In the genomic region with DNA sequence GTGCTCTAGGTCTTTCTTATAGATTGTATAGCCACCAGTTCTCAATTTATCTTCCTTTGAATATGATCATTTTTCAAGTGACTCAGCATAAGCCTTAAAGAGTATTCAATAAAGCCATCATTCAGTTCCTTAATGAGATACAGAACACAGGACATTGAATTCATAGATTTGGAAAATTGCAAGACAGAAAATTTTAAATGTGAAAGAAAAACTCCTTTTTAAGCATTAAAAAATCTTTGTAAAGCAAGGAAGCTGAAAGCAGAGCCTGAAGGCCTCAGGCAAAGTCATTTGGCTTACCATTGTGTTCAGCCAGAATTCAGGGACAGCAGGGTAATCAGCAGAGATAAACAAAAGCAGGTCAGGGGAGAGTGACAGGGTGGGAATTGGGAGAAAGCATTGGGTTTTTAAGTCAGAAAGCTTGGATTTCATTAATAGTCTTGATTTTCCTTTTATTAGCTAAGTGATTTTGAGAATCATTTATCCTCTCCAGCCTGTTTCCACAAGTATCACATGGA, we compare ENCODE assay signal across 26 cellular contexts.
DNase-seq lines count a peak whose midpoint lies in the region; FAIRE-seq and TF ChIP-seq lines count a peak whose summit lies in the region.
"Had no signal": no experiment of that assay in that cellular context is flagged by ENCODE, and none has a peak within 500 bp of the region (broad histone marks: within the 10 kb centered on the region; RNA-seq: fewer than 3 reads in every experiment).

No MANE protein-coding gene starts in this region.

- no peaks in the 10 kb centered on the region for H3K23me2 ChIP-seq in H1 (ENCODE audit: low read depth, low read length)

- H3K23ac ChIP-seq in H1 (ENCODE audit: insufficient read length): no peak overlapping the region

- peak; percentile 45 for FAIRE-seq in H1 (lab: Jason Lieb, UNC)
- FAIRE-seq: GM12892, GM19239 had no signal

- H3K56ac ChIP-seq in H1 (replicated peaks; ENCODE audit: insufficient read length, low read depth, low read length): no peak overlapping the region

- no peak overlapping the region for H2BK12ac ChIP-seq in H1 (ENCODE audit: low read depth, low read length)

- no peak overlapping the region for H3K4ac ChIP-seq in H1 (replicated peaks; ENCODE audit: insufficient read length, low read depth, low read length)

- H3K27ac ChIP-seq in HUES48 (ENCODE audit: low read depth, low read length) (peak overlapping the region; percentile 21), H1 (ENCODE audit: low read depth, low read length) (no peak overlapping the region)
- H3K27ac ChIP-seq: 22Rv1, C4-2B, GM23248, HL-60, RWPE1 had no signal

- no peak overlapping the region for H2BK15ac ChIP-seq in H1 (ENCODE audit: low read length)

- TF ChIP-seq EP300 in H1 (IDR thresholded peaks at IDR 0.05; ENCODE audit: borderline replicate concordance in 1 of 2, low read depth in 2 of 2, low read length in 2 of 2): no peak

- H2AK5ac ChIP-seq in H1 (ENCODE audit: low read depth, low read length): no peak overlapping the region

- H4K5ac ChIP-seq in H1 (ENCODE audit: insufficient read length, low read depth, low read length): no peak overlapping the region

- TF ChIP-seq CTCF in H1 (IDR thresholded peaks at IDR 0.05; ENCODE audit: control extremely low read depth in 1 of 3, insufficient read depth in 1 of 3, low read depth in 1 of 3, low read length in 3 of 3): no peak

- H3K27me3 ChIP-seq in HUES48 (ENCODE audit: control insufficient read depth, insufficient read depth, low read length) (no peaks in the 10 kb centered on the region), H1 (replicated peaks in 1 of 4; ENCODE audit: control insufficient read depth in 3 of 4, extremely low read depth in 1 of 4, insufficient read depth in 3 of 4, low read length in 3 of 4) (no peaks in the 10 kb centered on the region)

- H2BK5ac ChIP-seq in H1 (ENCODE audit: low read depth, low read length): no peak overlapping the region

- no peaks in the 10 kb centered on the region for H3K79me2 ChIP-seq in H1 (ENCODE audit: control insufficient read depth in 1 of 2, insufficient read depth in 2 of 2, low read length in 2 of 2)

- no peak overlapping the region for H3K18ac ChIP-seq in H1 (ENCODE audit: extremely low read depth, low read length)

- no peak overlapping the region for H4K91ac ChIP-seq in H1 (replicated peaks; ENCODE audit: insufficient read length, low read length)

- H3K9me3 ChIP-seq in HUES48 (ENCODE audit: control insufficient read depth, insufficient read depth, low read length): no peaks in the 10 kb centered on the region
- no peaks in the 10 kb centered on the region for H3K9me3 ChIP-seq in H1 (ENCODE audit: insufficient read depth in 2 of 2, low read depth in 1 of 2, low read length in 1 of 2)

- no peaks in the 10 kb centered on the region for H4K20me1 ChIP-seq in H1 (replicated peaks in 1 of 2; ENCODE audit: control insufficient read depth in 1 of 2, insufficient read depth in 2 of 2, low read length in 2 of 2)

- no peak overlapping the region for H2BK20ac ChIP-seq in H1 (ENCODE audit: low read length)

- H3K4me1 ChIP-seq in HUES48 (ENCODE audit: control insufficient read depth, insufficient read depth, low read length) (peaks cover 25% of the 10 kb centered on the region), H1 (replicated peaks in 1 of 4; ENCODE audit: control insufficient read depth in 3 of 4, insufficient read depth in 4 of 4, low read length in 3 of 4) (peaks cover 0 to 3% (median 0%) of the 10 kb centered on the region in 4 experiments; a peak in 1 of 7 replicates)

- no peak for TF ChIP-seq RAD21 in H1 (IDR thresholded peaks at IDR 0.05 in 1 of 2, conservative IDR thresholded peaks at IDR 0.05 in 1 of 2; ENCODE audit: low read depth in 2 of 2, low read length in 2 of 2)

- POLR2A ChIA-PET in H1 (lab: Charles Lee; ENCODE audit: partially characterized antibody): no interaction called here

- no peak overlapping the region for H4K8ac ChIP-seq in H1 (ENCODE audit: extremely low read depth, insufficient read depth, low read length)

- H3K4me2 ChIP-seq in H1 (ENCODE audit: insufficient read depth in 1 of 2, low read depth in 2 of 2, low read length in 2 of 2): no peak overlapping the region

- CTCF ChIA-PET in H1 (lab: Charles Lee; ENCODE audit: partially characterized antibody): interaction anchor here (0.6 to 2.9 kb wide), 7 partner anchors 14 to 305 kb away, joined by 3 to 8 read pairs (median 3); no protein-coding TSS in a partner anchor

- no peaks in the 10 kb centered on the region for H3K79me1 ChIP-seq in H1 (ENCODE audit: low read depth, low read length)

- H3K4me3 ChIP-seq in HUES48 (ENCODE audit: low read depth, low read length) (no peak overlapping the region), H1 (ENCODE audit: extremely low read depth in 1 of 4, insufficient read depth in 2 of 4, low read depth in 3 of 4, low read length in 4 of 4) (no peak overlapping the region)
- H3K4me3 ChIP-seq: GM23248 had no signal

- no peak for TF ChIP-seq POLR2A in H1 (IDR thresholded peaks at IDR 0.05; ENCODE audit: control extremely low read depth in 1 of 2, low read depth in 2 of 2, low read length in 2 of 2)

- DNase-seq in COLO829 (ENCODE audit: low spot score) (peak; percentile 62), H1 (ENCODE audit: low read depth in 1 of 2, low spot score in 2 of 2) (no peak), iPS-NIHi11 (ENCODE audit: low spot score) (peak; percentile 20), NCI-H1436 (lab: John Stamatoyannopoulos, UW) (no peak), NCI-H748 treated with DMSO at 0.1 percent for 48 hours (lab: John Stamatoyannopoulos, UW) (no peak), NCI-H1048 (lab: John Stamatoyannopoulos, UW) (no peak)
- no peak for DNase-seq in stimulated activated CD4-positive, alpha-beta T cell treated with anti-CD3 and anti-CD28 coated beads, Interleukin-2, amount 100 ng/mL, for 24 hours
- DNase-seq: CD8-positive, alpha-beta T cell; DMS 273 treated with DMSO at 0.1 percent for 48 hours; DMS79; EL; GM23248; Kasumi-1; NCI-H1105; NCI-H1694; NCI-H2029 treated with DMSO at 0.1 percent for 48 hours; NCI-H446 treated with DMSO at 0.1 percent for 48 hours; NCI-H526; SHP77 treated with DMSO at 0.1 percent for 48 hours had no signal

- no peak overlapping the region for H3K9ac ChIP-seq in HUES48 (ENCODE audit: low read depth, low read length)
- H3K9ac ChIP-seq in H1 (replicated peaks in 1 of 4; ENCODE audit: extremely low read depth in 1 of 4, low read depth in 3 of 4, low read length in 3 of 4): no peak overlapping the region
- H3K9ac ChIP-seq: GM23248 had no signal

- H3K14ac ChIP-seq in H1 (ENCODE audit: insufficient read length): no peak overlapping the region

- H2AFZ ChIP-seq in H1 (ENCODE audit: low read length): no peak overlapping the region
- H2AFZ ChIP-seq: GM23248 had no signal

- no peak overlapping the region for H2BK120ac ChIP-seq in H1 (replicated peaks; ENCODE audit: low read depth, low read length)

- H3K36me3 ChIP-seq in HUES48 (ENCODE audit: control insufficient read depth, insufficient read depth, low read length) (no peaks in the 10 kb centered on the region), H1 (ENCODE audit: control insufficient read depth in 2 of 4, insufficient read depth in 4 of 4, low read length in 3 of 4) (no peaks in the 10 kb centered on the region)

TF ChIP-seq in H1, 55 proteins besides CTCF, POLR2A, EP300 and RAD21:
- TF ChIP-seq GTF2F1 (IDR thresholded peaks at IDR 0.05; ENCODE audit: borderline replicate concordance, low read depth, low read length) (no peak), HDAC2 (IDR thresholded peaks at IDR 0.05; ENCODE audit: borderline replicate concordance in 1 of 2, low read depth in 2 of 2, low read length in 2 of 2) (no peak), KDM1A (IDR thresholded peaks at IDR 0.05; ENCODE audit: borderline replicate concordance, low read length) (no peak)

Comparison
In these comparisons a context has a peak if more than half of its experiments do, and no peak if none do; other contexts are left out.
1. DNase-seq: peak in COLO829 (single experiment) and iPS-NIHi11 (single experiment); none in H1 (0 of 2), NCI-H1436 (single experiment), NCI-H748 treated with DMSO at 0.1 percent for 48 hours (single experiment), NCI-H1048 (single experiment) and stimulated activated CD4-positive, alpha-beta T cell treated with anti-CD3 and anti-CD28 coated beads, Interleukin-2, amount 100 ng/mL, for 24 hours (0 of 2).